In the genomic region with DNA sequence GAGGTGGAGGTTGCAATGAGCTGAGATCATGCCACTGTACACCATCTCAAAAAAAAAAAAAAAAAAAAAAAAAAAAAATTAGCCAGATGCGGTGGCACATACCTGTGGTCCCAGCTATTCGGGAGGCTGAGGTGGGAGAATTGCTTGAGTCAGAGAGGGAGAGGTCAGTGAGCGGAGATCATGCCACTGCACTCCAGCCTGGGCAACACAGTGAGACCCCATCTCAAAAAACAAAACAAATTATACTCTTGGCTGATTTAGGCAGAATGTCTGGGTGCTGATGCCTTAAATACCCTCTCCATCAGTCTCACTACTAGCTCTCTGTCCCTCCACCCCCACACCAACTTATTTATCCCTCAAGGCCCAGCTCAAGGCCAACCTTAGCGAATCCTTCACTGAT, we compare ENCODE assay signal across 1 cellular context.
TF ChIP-seq lines count a peak whose summit lies in the region.

No MANE protein-coding gene starts in this region.

TF ChIP-seq in IMR-90, 13 proteins besides CTCF, POLR2A, EP300 and RAD21:
- TF ChIP-seq CHD1 (IDR thresholded peaks at IDR 0.05; ENCODE audit: low read depth, low read length) (no peak), SMC3 (IDR thresholded peaks at IDR 0.05; ENCODE audit: low read depth, low read length) (no peak)
